21 cellular contexts compared by ENCODE assay signal in the genomic region with DNA sequence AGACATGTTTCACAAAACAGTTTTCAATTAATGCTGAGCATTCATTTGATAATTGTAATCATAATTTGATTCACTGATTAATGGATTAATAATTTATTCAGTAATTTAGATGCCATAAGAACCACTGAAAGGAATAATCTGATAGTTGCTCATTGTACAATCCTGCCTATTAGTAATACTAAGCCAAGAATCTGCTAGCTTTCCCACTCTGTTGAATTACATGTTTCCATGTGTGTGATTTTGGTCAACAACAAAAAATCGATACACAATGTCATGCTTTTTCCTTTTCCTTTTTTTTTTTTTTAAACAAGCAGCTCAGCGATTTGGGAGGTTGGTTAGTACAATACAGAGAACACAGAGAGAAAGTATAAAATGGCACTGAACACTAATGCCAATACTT.
"Had no signal": no experiment of that assay in that cellular context is flagged by ENCODE, and none has a peak within 500 bp of the region (broad histone marks: within the 10 kb centered on the region; RNA-seq: fewer than 3 reads in every experiment).

No MANE protein-coding gene starts in this region.

- H3K27me3 ChIP-seq: SJSA1 had no signal

- H3K4me2 ChIP-seq: KMS-11 had no signal

- H3K9ac ChIP-seq: KMS-11 had no signal

- H3K9me3 ChIP-seq: SJSA1 had no signal

- H3K4me3 ChIP-seq: SJSA1, SK-N-MC had no signal

- H3K27ac ChIP-seq: KMS-11, SJSA1, SK-N-MC had no signal

- DNase-seq: IMR-90, Kasumi-1, MM.1S, NCI-H1092 treated with DMSO at 0.1 percent for 48 hours, NCI-H1436, NCI-H187, NCI-H2029, NCI-H2081 treated with DMSO at 0.1 percent for 48 hours, NCI-H2171, NCI-H226, NCI-H446, NCI-H510A, NCI-H524 treated with DMSO at 0.1 percent for 48 hours, NCI-H69, NCI-H774, Right ventricle myocardium superior, RPMI8226, SIG-M5 had no signal

- H3K4me1 ChIP-seq: SJSA1 had no signal
